ENCODE assay signal across 8 cellular contexts in genomic region chr9:27276182-27277030, GRCh38. TPM values are rescaled to one million over a fixed set of nuclear protein-coding genes. Genes with fewer than 3 reads are reported as not detected.
DNase-seq lines count a peak whose midpoint lies in the region; ATAC-seq, FAIRE-seq and TF ChIP-seq lines count a peak whose summit lies in the region.

No MANE protein-coding gene starts in this region.

- intact Hi-C loops in HepG2 (cut with micrococcal nuclease; ENCODE audit: unreplicated experiment): loop anchor here (1.0 to 5.0 kb wide), 3 partner anchors 30 to 384 kb away; partner anchors contain the start of gene CAAP1

- TF ChIP-seq CTCF in GM10248 (IDR thresholded peaks at IDR 0.05; ENCODE audit: control extremely low read depth, extremely low read depth, low read depth, missing control alignments) (peak; percentile 73), cardiac fibroblast (IDR thresholded peaks at IDR 0.05; ENCODE audit: low read depth, low read length) (peak; percentile 63), HepG2 (CRISPR knock-in tag; IDR thresholded peaks at IDR 0.05) (peak; percentile 73), upper lobe of left lung (IDR thresholded peaks at IDR 0.05) (peak; percentile 62 to 78 (median 72))

- TF ChIP-seq POLR2A in HepG2 (IDR thresholded peaks at IDR 0.05; ENCODE audit: insufficient read depth in 1 of 2, low read depth in 2 of 2, low read length in 2 of 2): no peak
- no peak for TF ChIP-seq POLR2A in upper lobe of left lung (IDR thresholded peaks at IDR 0.05)

- H3K27ac ChIP-seq in HepG2 (ENCODE audit: extremely low read length, insufficient read depth, low read length) (no peak overlapping the region), upper lobe of left lung (no peak overlapping the region)

- H3K4me1 ChIP-seq in HepG2 (ENCODE audit: insufficient read depth, low read length): peaks cover 5% of the 10 kb centered on the region; the same call in 1 of the 2 replicates
- peaks cover 0 to 12% (median 2%) of the 10 kb centered on the region in 4 donors for H3K4me1 ChIP-seq in upper lobe of left lung

- H3K36me3 ChIP-seq in HepG2 (replicated peaks in 1 of 2; ENCODE audit: control insufficient read depth in 1 of 2, insufficient read depth in 2 of 2, low read length in 2 of 2): no peaks in the 10 kb centered on the region
- H3K36me3 ChIP-seq in upper lobe of left lung: no peaks in the 10 kb centered on the region

- no peaks in the 10 kb centered on the region for H4K20me1 ChIP-seq in HepG2 (ENCODE audit: insufficient read depth, low read length)

- H3K4me2 ChIP-seq in HepG2 (ENCODE audit: low read depth, low read length): peak overlapping the region; percentile 20; the same call in 1 of the 2 replicates

- no peak for TF ChIP-seq EP300 in HepG2 (IDR thresholded peaks at IDR 0.05; ENCODE audit: low read depth in 2 of 2, low read length in 2 of 2)
- TF ChIP-seq EP300 in HepG2 (CRISPR knock-in tag; IDR thresholded peaks at IDR 0.05; ENCODE audit: borderline replicate concordance): no peak
- no peak for TF ChIP-seq EP300 in upper lobe of left lung (IDR thresholded peaks at IDR 0.05)

- ATAC-seq in HG03460 (IDR thresholded peaks at IDR 0.05; ENCODE audit: unreplicated experiment) (peak; percentile 49), HepG2 (peak; percentile 74), upper lobe of left lung (ENCODE audit: low FRiP score in 2 of 2) (peak in 1 of 2 donors; percentile 79), HG03108 (IDR thresholded peaks at IDR 0.05; ENCODE audit: unreplicated experiment) (no peak)

- CTCF ChIA-PET in GM10248 (lab: Yijun Ruan, JAX): interaction anchor here (0.7 to 2.0 kb wide), 13 partner anchors 9 to 243 kb away, joined by 3 to 9 read pairs (median 4); no protein-coding TSS in a partner anchor
- CTCF ChIA-PET in HepG2 (lab: Yijun Ruan, JAX; ENCODE audit: low intra/inter-chr PET ratio, low total read pairs): interaction anchor here (1.7 to 2.0 kb wide), 2 partner anchors 28 to 243 kb away, joined by 18 to 20 read pairs; no protein-coding TSS in a partner anchor

- TF ChIP-seq RAD21 in HepG2 (CRISPR knock-in tag; IDR thresholded peaks at IDR 0.05): no peak

- POLR2A ChIA-PET in GM10248 (lab: Yijun Ruan, JAX) (no interaction called here), HepG2 (lab: Yijun Ruan, JAX) (no interaction called here)

- in situ Hi-C loops in HepG2 (cut with HindIII; ENCODE audit: extremely low pct_ligation_motif_present, low pct_unique_long_range_greater_than_20kb): loop anchor here (5.0 kb wide), 1 partner anchor 244 kb away; no protein-coding TSS in a partner anchor

- peaks cover 1 to 10% of the 10 kb centered on the region in 2 experiments; a peak in 2 of 5 replicates for H3K27me3 ChIP-seq in HepG2 (ENCODE audit: control insufficient read depth in 1 of 2, insufficient read depth in 2 of 2, low read length in 2 of 2)
- H3K27me3 ChIP-seq in upper lobe of left lung: no peaks in the 10 kb centered on the region

- H2AFZ ChIP-seq in HepG2 (ENCODE audit: low read length): peak overlapping the region; percentile 50

- 36% methylated on average over 13 of the region's 13 CpGs for WGBS in HepG2 (ENCODE audit: low lambda C conversion rate)
- 44 to 50% methylated on average over 13 of the region's 13 CpGs for WGBS in upper lobe of left lung, 2 donors

- peak overlapping the region in 1 of 2 donors; percentile 0 for H3K4me3 ChIP-seq in cardiac fibroblast (replicated peaks in 1 of 2; ENCODE audit: low read depth in 2 of 2, low read length in 2 of 2)
- no peak overlapping the region for H3K4me3 ChIP-seq in HepG2 (replicated peaks in 1 of 3; ENCODE audit: insufficient read depth in 1 of 3, low read depth in 2 of 3, low read length in 3 of 3)
- no peak overlapping the region for H3K4me3 ChIP-seq in upper lobe of left lung

- H3K79me2 ChIP-seq in HepG2 (ENCODE audit: insufficient read depth, low read length): no peaks in the 10 kb centered on the region

- H3K9ac ChIP-seq in HepG2 (ENCODE audit: insufficient read depth, low read depth, low read length): no peak overlapping the region

- no TSS peak for BruUV-seq in HepG2 (replicated peaks; lab: Mats Ljungman, UMichigan)

- FAIRE-seq in HepG2 (lab: Jason Lieb, UNC): peak; percentile 73

- peak; percentile 4 for DNase-seq in 8988T
- peak; percentile 48 for DNase-seq in GM10248 (ENCODE audit: extremely low spot score)
- DNase-seq in NCI-H774 (lab: John Stamatoyannopoulos, UW): peak; percentile 44
- DNase-seq in cardiac fibroblast (ENCODE audit: low read depth in 2 of 2): peak; percentile 74 to 81
- DNase-seq in HepG2 (ENCODE audit: low spot score): peak; percentile 45
- DNase-seq in upper lobe of left lung: peak in 1 of 2 donors; percentile 13

- H3K9me3 ChIP-seq in HepG2 (ENCODE audit: low read length) (no peaks in the 10 kb centered on the region), upper lobe of left lung (no peaks in the 10 kb centered on the region)

TF ChIP-seq in HepG2, 621 proteins besides CTCF, POLR2A, EP300 and RAD21:
- TF ChIP-seq MAFK (conservative IDR thresholded peaks at IDR 0.05 in 1 of 2, IDR thresholded peaks at IDR 0.05 in 1 of 2; ENCODE audit: low read length in 2 of 2): peak; percentile 3 to 10; a peak in 1 of 4 replicates
- 0 out of 2 replicates have a peak, but pooled peaks have one; percentile 48 for TF ChIP-seq ARID3A (IDR thresholded peaks at IDR 0.05; ENCODE audit: low read depth, low read length)
- TF ChIP-seq, protein P1, sequence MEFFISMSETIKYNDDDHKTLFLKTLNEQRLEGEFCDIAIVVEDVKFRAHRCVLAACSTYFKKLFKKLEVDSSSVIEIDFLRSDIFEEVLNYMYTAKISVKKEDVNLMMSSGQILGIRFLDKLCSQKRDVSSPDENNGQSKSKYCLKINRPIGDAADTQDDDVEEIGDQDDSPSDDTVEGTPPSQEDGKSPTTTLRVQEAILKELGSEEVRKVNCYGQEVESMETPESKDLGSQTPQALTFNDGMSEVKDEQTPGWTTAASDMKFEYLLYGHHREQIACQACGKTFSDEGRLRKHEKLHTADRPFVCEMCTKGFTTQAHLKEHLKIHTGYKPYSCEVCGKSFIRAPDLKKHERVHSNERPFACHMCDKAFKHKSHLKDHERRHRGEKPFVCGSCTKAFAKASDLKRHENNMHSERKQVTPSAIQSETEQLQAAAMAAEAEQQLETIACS (CRISPR knock-in tag; IDR thresholded peaks at IDR 0.05): no peak
- TF ChIP-seq SMC3 (IDR thresholded peaks at IDR 0.05; ENCODE audit: low read length): peak; percentile 57; the same call in 1 of the 2 replicates
- TF ChIP-seq STAG1 (CRISPR knock-in tag; IDR thresholded peaks at IDR 0.05): peak; percentile 74

RNA-seq across cellular contexts. Expression of gene EQTN, which starts 20.5 kb away (rescaled TPM):
- total RNA-seq in HepG2 (2016; rRNA removed; fragmentation: Illumina TruSeq; extraction: Trizol): not detected in 2 replicates
- not detected in 2 replicates for total RNA-seq in HepG2 (2016; cell fraction: cytosol; rRNA removed; fragmentation: Illumina TruSeq; extraction: Trizol; ENCODE audit: low read depth)
- total RNA-seq in HepG2 (2016; cell fraction: insoluble cytoplasmic fraction; rRNA removed; fragmentation: Illumina TruSeq; extraction: Trizol): not detected in 2 replicates
- not detected in 2 replicates for total RNA-seq in HepG2 (2016; cell fraction: membrane; rRNA removed; fragmentation: Illumina TruSeq; extraction: Trizol)
- total RNA-seq in HepG2 (2016; cell fraction: nucleus; rRNA removed; fragmentation: Illumina TruSeq; extraction: Trizol): not detected in 2 replicates
- polyA plus RNA-seq in HepG2 (2011; rRNA removed): not detected in 2 replicates
- polyA plus RNA-seq in HepG2 (2011; cell fraction: cytosol; rRNA removed): not detected in 2 replicates
- polyA plus RNA-seq in HepG2 (2011; cell fraction: nucleus; rRNA removed): not detected in 2 replicates
- polyA plus RNA-seq in HepG2 (2012): not detected in 2 replicates
- not detected in 2 replicates for polyA plus RNA-seq in HepG2 (2016; cell fraction: cytosol; fragmentation: Illumina TruSeq; extraction: Trizol; ENCODE audit: low read depth)
- polyA plus RNA-seq in HepG2 (2016; cell fraction: insoluble cytoplasmic fraction; fragmentation: Illumina TruSeq; extraction: Trizol; ENCODE audit: low read depth): not detected in 2 replicates
- not detected in 2 replicates for polyA plus RNA-seq in HepG2 (2016; cell fraction: membrane; fragmentation: Illumina TruSeq; extraction: Trizol; ENCODE audit: low read depth)
- polyA plus RNA-seq in HepG2 (2016; cell fraction: nucleus; fragmentation: Illumina TruSeq; extraction: Trizol; ENCODE audit: insufficient read depth, low read depth): not detected in 2 replicates
- 0.23 TPM in 1 of 2 replicates, not detected in the other for polyA minus RNA-seq in HepG2 (2011; rRNA and poly(A)+ RNA removed; ENCODE audit: low replicate concordance)
- polyA minus RNA-seq in HepG2 (2011; cell fraction: cytosol; rRNA and poly(A)+ RNA removed): not detected in 2 replicates
- not detected in 2 replicates for polyA minus RNA-seq in HepG2 (2011; cell fraction: nucleus; rRNA and poly(A)+ RNA removed)
- total RNA-seq in upper lobe of left lung: under 1 TPM in 2 of 6 donors, not detected in 4; 0.34 to 0.40 TPM
